In genomic region chr17:35797370-35797769, GRCh38 we compare ENCODE assay signal across 18 cellular contexts. TPM values are rescaled to one million over a fixed set of nuclear protein-coding genes. Genes with fewer than 3 reads are reported as not detected.
A peak's percentile ranks its signal among the peaks of the same experiment; 100 is the strongest.
DNase-seq lines count a peak whose midpoint lies in the region; ATAC-seq and TF ChIP-seq lines count a peak whose summit lies in the region.
"Had no signal": no experiment of that assay in that cellular context is flagged by ENCODE, and none has a peak within 500 bp of the region (broad histone marks: within the 10 kb centered on the region; RNA-seq: fewer than 3 reads in every experiment).

No MANE protein-coding gene starts in this region.

- peak; percentile 50 for DNase-seq in activated CD8-positive, alpha-beta memory T cell treated with anti-CD3 and anti-CD28 coated beads for 24 hours
- no peak for DNase-seq in activated CD8-positive, alpha-beta memory T cell treated with anti-CD3 and anti-CD28 coated beads, Interleukin-2, amount 10 ng/mL, durations not matched to agents 7 days and 5 days
- peak; percentile 2 for DNase-seq in GM20000 (ENCODE audit: low spot score)
- DNase-seq in WTC11 (ENCODE audit: low spot score): no peak
- DNase-seq in osteocyte (ENCODE audit: extremely low spot score, unreplicated experiment): peak; percentile 63
- no peak for DNase-seq in NCI-H748 treated with DMSO at 0.1 percent for 48 hours (lab: John Stamatoyannopoulos, UW)
- DNase-seq in DMS153 (lab: John Stamatoyannopoulos, UW): no peak
- DNase-seq in NCI-H446 (lab: John Stamatoyannopoulos, UW): no peak
- DNase-seq: 8988T; Calu3; CD4-positive, CD25-positive, alpha-beta regulatory T cell; DMS 273 treated with DMSO at 0.1 percent for 48 hours; DMS79; H7 had no signal

- CTCF ChIA-PET in activated CD8-positive, alpha-beta memory T cell treated with anti-CD3 and anti-CD28 coated beads, Interleukin-2, amount 10 ng/mL, durations not matched to agents 7 days and 5 days (lab: Charles Lee): interaction anchor here (3.9 to 11.7 kb wide), 2 partner anchors 16 to 34 kb away, joined by 15 to 106 read pairs; partner anchors contain the start of gene C17orf50
- CTCF ChIA-PET in WTC11 (lab: Charles Lee): interaction anchor here (4.0 to 6.3 kb wide), 2 partner anchors 11 to 34 kb away, joined by 16 to 53 read pairs; partner anchors contain the start of gene TAF15

- TF ChIP-seq CTCF in GM20000 (IDR thresholded peaks at IDR 0.05; ENCODE audit: extremely low read depth, missing control alignments) (no peak), WTC11 (IDR thresholded peaks at IDR 0.05) (no peak), osteocyte (IDR thresholded peaks at IDR 0.05) (no peak)

- POLR2A ChIA-PET in WTC11 (lab: Charles Lee): interaction anchor here (1.0 kb wide), 1 partner anchor 33 kb away, joined by 3 read pairs; no protein-coding TSS in a partner anchor

- peaks cover 65% of the 10 kb centered on the region for H3K27me3 Mint-ChIP-seq in activated CD8-positive, alpha-beta memory T cell treated with anti-CD3 and anti-CD28 coated beads, Interleukin-2, amount 10 ng/mL, durations not matched to agents 7 days and 5 days
- H3K27me3 Mint-ChIP-seq in WTC11 (ENCODE audit: low read depth) (peaks cover 73% of the 10 kb centered on the region), osteocyte (ENCODE audit: unreplicated experiment) (peaks cover 29% of the 10 kb centered on the region)

- H3K9me3 Mint-ChIP-seq in activated CD8-positive, alpha-beta memory T cell treated with anti-CD3 and anti-CD28 coated beads, Interleukin-2, amount 10 ng/mL, durations not matched to agents 7 days and 5 days (ENCODE audit: low read depth): no peaks in the 10 kb centered on the region
- no peaks in the 10 kb centered on the region for H3K9me3 Mint-ChIP-seq in WTC11
- H3K9me3 Mint-ChIP-seq in osteocyte (ENCODE audit: unreplicated experiment): no peaks in the 10 kb centered on the region
- H3K9me3 Mint-ChIP-seq: GM23338 had no signal

- H3K4me3 Mint-ChIP-seq in activated CD8-positive, alpha-beta memory T cell treated with anti-CD3 and anti-CD28 coated beads, Interleukin-2, amount 10 ng/mL, durations not matched to agents 7 days and 5 days: no peak overlapping the region
- H3K4me3 Mint-ChIP-seq in WTC11: no peak overlapping the region
- no peak overlapping the region for H3K4me3 Mint-ChIP-seq in osteocyte (ENCODE audit: unreplicated experiment)
- H3K4me3 Mint-ChIP-seq: GM23338 had no signal

- no peak for ATAC-seq in activated CD8-positive, alpha-beta memory T cell treated with anti-CD3 and anti-CD28 coated beads, Interleukin-2, amount 10 ng/mL, durations not matched to agents 7 days and 5 days
- no peak for ATAC-seq in WTC11
- ATAC-seq: GM12878, GM23338 had no signal

- peaks cover 24% of the 10 kb centered on the region for H3K4me1 Mint-ChIP-seq in activated CD8-positive, alpha-beta memory T cell treated with anti-CD3 and anti-CD28 coated beads, Interleukin-2, amount 10 ng/mL, durations not matched to agents 7 days and 5 days
- H3K4me1 Mint-ChIP-seq in WTC11 (peaks cover 10% of the 10 kb centered on the region), osteocyte (ENCODE audit: unreplicated experiment) (peaks cover 31% of the 10 kb centered on the region)

- H3K27ac Mint-ChIP-seq in activated CD8-positive, alpha-beta memory T cell treated with anti-CD3 and anti-CD28 coated beads, Interleukin-2, amount 10 ng/mL, durations not matched to agents 7 days and 5 days: no peak overlapping the region
- H3K27ac Mint-ChIP-seq in WTC11 (no peak overlapping the region), osteocyte (ENCODE audit: unreplicated experiment) (no peak overlapping the region)
- H3K27ac Mint-ChIP-seq: GM23338 had no signal

- no peaks in the 10 kb centered on the region for H3K36me3 Mint-ChIP-seq in activated CD8-positive, alpha-beta memory T cell treated with anti-CD3 and anti-CD28 coated beads, Interleukin-2, amount 10 ng/mL, durations not matched to agents 7 days and 5 days
- H3K36me3 Mint-ChIP-seq in WTC11 (no peaks in the 10 kb centered on the region), osteocyte (ENCODE audit: unreplicated experiment) (no peaks in the 10 kb centered on the region)
- H3K36me3 Mint-ChIP-seq: CD4-positive, CD25-positive, alpha-beta regulatory T cell had no signal

TF ChIP-seq in WTC11, 78 proteins besides CTCF, POLR2A, EP300 and RAD21:
- TF ChIP-seq ZNF121 (CRISPR knock-in tag; IDR thresholded peaks at IDR 0.05): peak; percentile 89
- TF ChIP-seq, protein P1, sequence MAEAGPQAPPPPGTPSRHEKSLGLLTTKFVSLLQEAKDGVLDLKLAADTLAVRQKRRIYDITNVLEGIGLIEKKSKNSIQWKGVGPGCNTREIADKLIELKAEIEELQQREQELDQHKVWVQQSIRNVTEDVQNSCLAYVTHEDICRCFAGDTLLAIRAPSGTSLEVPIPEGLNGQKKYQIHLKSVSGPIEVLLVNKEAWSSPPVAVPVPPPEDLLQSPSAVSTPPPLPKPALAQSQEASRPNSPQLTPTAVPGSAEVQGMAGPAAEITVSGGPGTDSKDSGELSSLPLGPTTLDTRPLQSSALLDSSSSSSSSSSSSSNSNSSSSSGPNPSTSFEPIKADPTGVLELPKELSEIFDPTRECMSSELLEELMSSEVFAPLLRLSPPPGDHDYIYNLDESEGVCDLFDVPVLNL (CRISPR knock-in tag; IDR thresholded peaks at IDR 0.05; ENCODE audit: borderline replicate concordance, low read depth): no peak
- TF ChIP-seq, protein P2, sequence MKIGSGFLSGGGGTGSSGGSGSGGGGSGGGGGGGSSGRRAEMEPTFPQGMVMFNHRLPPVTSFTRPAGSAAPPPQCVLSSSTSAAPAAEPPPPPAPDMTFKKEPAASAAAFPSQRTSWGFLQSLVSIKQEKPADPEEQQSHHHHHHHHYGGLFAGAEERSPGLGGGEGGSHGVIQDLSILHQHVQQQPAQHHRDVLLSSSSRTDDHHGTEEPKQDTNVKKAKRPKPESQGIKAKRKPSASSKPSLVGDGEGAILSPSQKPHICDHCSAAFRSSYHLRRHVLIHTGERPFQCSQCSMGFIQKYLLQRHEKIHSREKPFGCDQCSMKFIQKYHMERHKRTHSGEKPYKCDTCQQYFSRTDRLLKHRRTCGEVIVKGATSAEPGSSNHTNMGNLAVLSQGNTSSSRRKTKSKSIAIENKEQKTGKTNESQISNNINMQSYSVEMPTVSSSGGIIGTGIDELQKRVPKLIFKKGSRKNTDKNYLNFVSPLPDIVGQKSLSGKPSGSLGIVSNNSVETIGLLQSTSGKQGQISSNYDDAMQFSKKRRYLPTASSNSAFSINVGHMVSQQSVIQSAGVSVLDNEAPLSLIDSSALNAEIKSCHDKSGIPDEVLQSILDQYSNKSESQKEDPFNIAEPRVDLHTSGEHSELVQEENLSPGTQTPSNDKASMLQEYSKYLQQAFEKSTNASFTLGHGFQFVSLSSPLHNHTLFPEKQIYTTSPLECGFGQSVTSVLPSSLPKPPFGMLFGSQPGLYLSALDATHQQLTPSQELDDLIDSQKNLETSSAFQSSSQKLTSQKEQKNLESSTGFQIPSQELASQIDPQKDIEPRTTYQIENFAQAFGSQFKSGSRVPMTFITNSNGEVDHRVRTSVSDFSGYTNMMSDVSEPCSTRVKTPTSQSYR (CRISPR knock-in tag; IDR thresholded peaks at IDR 0.05): no peak
- TF ChIP-seq STAT6 (CRISPR knock-in tag; conservative IDR thresholded peaks at IDR 0.05; ENCODE audit: low read depth): no peak
- TF ChIP-seq MAX (CRISPR knock-in tag; IDR thresholded peaks at IDR 0.05): no peak

RNA-seq across cellular contexts. Expression of gene MMP28, which starts 1.9 kb away (rescaled TPM):
- not detected for total RNA-seq in activated CD8-positive, alpha-beta memory T cell treated with anti-CD3 and anti-CD28 coated beads, Interleukin-2, amount 10 ng/mL, durations not matched to agents 7 days and 5 days
- total RNA-seq in WTC11 (2021) (0.22 TPM in 1 of 3 replicates, not detected in the others), osteocyte (0.73 and 0.75 TPM in 2 replicates)
- total RNA-seq: Calu3; CD4-positive, CD25-positive, alpha-beta regulatory T cell; G401; GM12878; GM23338; H7 had no signal

RNA-seq across cellular contexts. Expression of gene TAF15, which starts 11.9 kb away (rescaled TPM):
- 100 to 1,000 TPM; 333 to 366 TPM for total RNA-seq in activated CD8-positive, alpha-beta memory T cell treated with anti-CD3 and anti-CD28 coated beads, Interleukin-2, amount 10 ng/mL, durations not matched to agents 7 days and 5 days
- total RNA-seq in WTC11 (2021): 273 to 322 TPM (median 316 TPM) in 3 replicates
- total RNA-seq in osteocyte: 157 and 170 TPM in 2 replicates

RNA-seq across cellular contexts. Expression of gene C17orf50, which starts 36.7 kb away (rescaled TPM):
- not detected for total RNA-seq in activated CD8-positive, alpha-beta memory T cell treated with anti-CD3 and anti-CD28 coated beads, Interleukin-2, amount 10 ng/mL, durations not matched to agents 7 days and 5 days
- 0.30 to 0.89 TPM (median 0.35 TPM) in 3 replicates for total RNA-seq in WTC11 (2021)
- not detected in 2 replicates for total RNA-seq in osteocyte
- total RNA-seq: Calu3; CD4-positive, CD25-positive, alpha-beta regulatory T cell; G401; GM12878; H7; HT-29 had no signal

RNA-seq across cellular contexts. Expression of gene GAS2L2, which starts 44.3 kb away (rescaled TPM):
- not detected for total RNA-seq in activated CD8-positive, alpha-beta memory T cell treated with anti-CD3 and anti-CD28 coated beads, Interleukin-2, amount 10 ng/mL, durations not matched to agents 7 days and 5 days
- total RNA-seq in WTC11 (2021): 0.07 to 0.30 TPM (median 0.15 TPM) in 3 replicates
- not detected in 2 replicates for total RNA-seq in osteocyte
- total RNA-seq: Calu3; CD4-positive, CD25-positive, alpha-beta regulatory T cell; G401; GM12878; GM23338 had no signal

Comparison
In these comparisons a context has a peak if more than half of its experiments do, and no peak if none do; other contexts are left out.
1. DNase-seq: peak in activated CD8-positive, alpha-beta memory T cell treated with anti-CD3 and anti-CD28 coated beads for 24 hours (single experiment), GM20000 (single experiment) and osteocyte (single experiment); none in activated CD8-positive, alpha-beta memory T cell treated with anti-CD3 and anti-CD28 coated beads, Interleukin-2, amount 10 ng/mL, durations not matched to agents 7 days and 5 days (single experiment), WTC11 (single experiment), NCI-H748 treated with DMSO at 0.1 percent for 48 hours (single experiment), DMS153 (single experiment) and NCI-H446 (0 of 2).